ENCODE assay signal across 8 cellular contexts in the genomic region with DNA sequence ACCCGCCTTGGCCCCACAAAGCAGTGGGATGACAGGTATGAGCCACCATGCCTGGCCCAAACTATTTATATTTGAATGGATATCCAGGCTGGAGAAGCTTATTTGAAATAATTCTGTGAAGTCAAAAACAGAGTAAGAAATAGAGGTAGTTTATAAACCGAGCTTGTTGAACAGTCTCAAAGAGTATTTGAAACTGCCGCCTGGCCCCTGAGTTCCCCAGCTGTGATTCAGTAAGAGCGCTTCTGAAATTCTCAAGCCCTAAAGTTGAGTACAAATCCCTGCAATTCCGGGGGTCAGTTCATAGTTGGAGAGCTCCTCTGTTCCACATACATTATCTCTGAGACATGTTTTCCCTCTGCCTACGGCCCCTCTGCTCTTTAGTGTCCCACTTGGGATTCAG.
"Had no signal": no experiment of that assay in that cellular context is flagged by ENCODE, and none has a peak within 500 bp of the region (broad histone marks: within the 10 kb centered on the region; RNA-seq: fewer than 3 reads in every experiment).

No MANE protein-coding gene starts in this region.

- H3K27ac ChIP-seq: HL-60, KMS-11 had no signal

- H3K27ac Mint-ChIP-seq: IgD-negative memory B cell had no signal

- ATAC-seq: HepG2 had no signal

- H3K4me3 ChIP-seq: K562 had no signal

- H3K4me3 Mint-ChIP-seq: IgD-negative memory B cell had no signal

- H3K4me1 Mint-ChIP-seq: IgD-negative memory B cell had no signal

- DNase-seq: IMR-90, KBM-7, KG1 had no signal

- H3K4me2 ChIP-seq: KMS-11 had no signal
